Comparison of ENCODE assay signal across 21 cellular contexts in genomic region chr5:29897916-29898315, GRCh38.
A peak's percentile ranks its signal among the peaks of the same experiment; 100 is the strongest.
DNase-seq lines count a peak whose midpoint lies in the region; FAIRE-seq and TF ChIP-seq lines count a peak whose summit lies in the region.
"Had no signal": no experiment of that assay in that cellular context is flagged by ENCODE, and none has a peak within 500 bp of the region (broad histone marks: within the 10 kb centered on the region; RNA-seq: fewer than 3 reads in every experiment).

No MANE protein-coding gene starts in this region.

- DNase-seq in HAP-1 (ENCODE audit: low spot score in 2 of 2) (peak; percentile 30 to 60), NCI-H345 (lab: John Stamatoyannopoulos, UW) (peak; percentile 19), H1 (ENCODE audit: low read depth in 1 of 2, low spot score in 2 of 2) (no peak), KG1 (lab: John Stamatoyannopoulos, UW) (no peak), HCEC 1CT (no peak)
- no peak for DNase-seq in activated naive CD4-positive, alpha-beta T cell treated with anti-CD3 and anti-CD28 coated beads for 36 hours
- DNase-seq: CD4-positive, alpha-beta T cell; COR-L47; GDM1; HFFc6; MG63; NCI-H1417 treated with DMSO at 0.1 percent for 48 hours; NCI-H1930; NCI-H226; NCI-H526 treated with DMSO at 0.1 percent for 48 hours; SHP77 treated with DMSO at 0.1 percent for 48 hours; SK-N-SH had no signal

- no peak overlapping the region for H2BK12ac ChIP-seq in H1 (ENCODE audit: low read depth, low read length)

- H3K79me2 ChIP-seq in H1 (ENCODE audit: control insufficient read depth in 1 of 2, insufficient read depth in 2 of 2, low read length in 2 of 2), result no peaks in the 10 kb centered on the region

- H2AK5ac ChIP-seq in H1 (ENCODE audit: low read depth, low read length), result no peak overlapping the region

- H4K20me1 ChIP-seq in H1 (replicated peaks in 1 of 2; ENCODE audit: control insufficient read depth in 1 of 2, insufficient read depth in 2 of 2, low read length in 2 of 2), result no peaks in the 10 kb centered on the region
- H4K20me1 ChIP-seq: BLaER1 had no signal

- H3K27me3 Mint-ChIP-seq in activated naive CD4-positive, alpha-beta T cell treated with anti-CD3 and anti-CD28 coated beads for 36 hours (ENCODE audit: low read depth), result no peaks in the 10 kb centered on the region
- H3K27me3 Mint-ChIP-seq: CD4-positive, alpha-beta T cell had no signal

- no peak for TF ChIP-seq RAD21 in H1 (IDR thresholded peaks at IDR 0.05 in 1 of 2, conservative IDR thresholded peaks at IDR 0.05 in 1 of 2; ENCODE audit: low read depth in 2 of 2, low read length in 2 of 2)

- no peak for TF ChIP-seq POLR2A in H1 (IDR thresholded peaks at IDR 0.05; ENCODE audit: control extremely low read depth in 1 of 2, low read depth in 2 of 2, low read length in 2 of 2)

- no peak for TF ChIP-seq CTCF in H1 (IDR thresholded peaks at IDR 0.05; ENCODE audit: control extremely low read depth in 1 of 3, insufficient read depth in 1 of 3, low read depth in 1 of 3, low read length in 3 of 3)

- H3K56ac ChIP-seq in H1 (replicated peaks; ENCODE audit: insufficient read length, low read depth, low read length), result no peak overlapping the region

- no peaks in the 10 kb centered on the region for H3K36me3 Mint-ChIP-seq in activated naive CD4-positive, alpha-beta T cell treated with anti-CD3 and anti-CD28 coated beads for 36 hours (ENCODE audit: low read depth)

- H3K23ac ChIP-seq in H1 (ENCODE audit: insufficient read length), result no peak overlapping the region

- H3K36me3 ChIP-seq in HAP-1 (replicated peaks) (no peaks in the 10 kb centered on the region), H1 (ENCODE audit: control insufficient read depth in 2 of 4, insufficient read depth in 4 of 4, low read length in 3 of 4) (no peaks in the 10 kb centered on the region), neuron (ENCODE audit: insufficient read depth, low read length) (no peaks in the 10 kb centered on the region)
- H3K36me3 ChIP-seq: BLaER1, MG63 had no signal

- no peak overlapping the region for H3K4me3 Mint-ChIP-seq in activated naive CD4-positive, alpha-beta T cell treated with anti-CD3 and anti-CD28 coated beads for 36 hours
- H3K4me3 Mint-ChIP-seq: CD4-positive, alpha-beta T cell; HFFc6 had no signal

- H2BK20ac ChIP-seq in H1 (ENCODE audit: low read length), result no peak overlapping the region

- H3K9ac ChIP-seq in H1 (replicated peaks in 1 of 4; ENCODE audit: extremely low read depth in 1 of 4, low read depth in 3 of 4, low read length in 3 of 4), result no peak overlapping the region
- H3K9ac ChIP-seq: BLaER1, SK-N-SH had no signal

- H3K9me3 ChIP-seq in HAP-1 (no peaks in the 10 kb centered on the region), H1 (ENCODE audit: insufficient read depth in 2 of 2, low read depth in 1 of 2, low read length in 1 of 2) (no peaks in the 10 kb centered on the region), neuron (ENCODE audit: low read length) (no peaks in the 10 kb centered on the region)
- H3K9me3 ChIP-seq: BLaER1, MG63, SK-N-SH had no signal

- no peak overlapping the region for H2BK15ac ChIP-seq in H1 (ENCODE audit: low read length)

- in situ Hi-C loops in HAP-1 (cut with MboI; ENCODE audit: low sequenced_read_pairs), result no loop called here

- H3K18ac ChIP-seq in H1 (ENCODE audit: extremely low read depth, low read length), result no peak overlapping the region

- no peak for TF ChIP-seq EP300 in H1 (IDR thresholded peaks at IDR 0.05; ENCODE audit: borderline replicate concordance in 1 of 2, low read depth in 2 of 2, low read length in 2 of 2)

- H3K27me3 ChIP-seq in HAP-1 (ENCODE audit: low read depth), result no peaks in the 10 kb centered on the region
- no peaks in the 10 kb centered on the region for H3K27me3 ChIP-seq in H1 (replicated peaks in 1 of 4; ENCODE audit: control insufficient read depth in 3 of 4, extremely low read depth in 1 of 4, insufficient read depth in 3 of 4, low read length in 3 of 4)
- H3K27me3 ChIP-seq in neuron (ENCODE audit: insufficient read depth, low read length), result no peaks in the 10 kb centered on the region
- H3K27me3 ChIP-seq: BLaER1, MG63 had no signal

- POLR2A ChIA-PET in H1 (lab: Charles Lee; ENCODE audit: partially characterized antibody), result no interaction called here

- peaks cover 8% of the 10 kb centered on the region for H3K9me3 Mint-ChIP-seq in activated naive CD4-positive, alpha-beta T cell treated with anti-CD3 and anti-CD28 coated beads for 36 hours

- no peak overlapping the region for H3K4ac ChIP-seq in H1 (replicated peaks; ENCODE audit: insufficient read length, low read depth, low read length)

- no peak overlapping the region for H3K27ac Mint-ChIP-seq in activated naive CD4-positive, alpha-beta T cell treated with anti-CD3 and anti-CD28 coated beads for 36 hours
- H3K27ac Mint-ChIP-seq: CD4-positive, alpha-beta T cell; HFFc6 had no signal

- no peak overlapping the region for H4K8ac ChIP-seq in H1 (ENCODE audit: extremely low read depth, insufficient read depth, low read length)

- FAIRE-seq in H1 (lab: Jason Lieb, UNC), result no peak
- FAIRE-seq: GM18507 had no signal

- H3K4me1 Mint-ChIP-seq in activated naive CD4-positive, alpha-beta T cell treated with anti-CD3 and anti-CD28 coated beads for 36 hours (ENCODE audit: low read depth), result no peaks in the 10 kb centered on the region

- no peaks in the 10 kb centered on the region for H3K79me1 ChIP-seq in H1 (ENCODE audit: low read depth, low read length)

- H2BK5ac ChIP-seq in H1 (ENCODE audit: low read depth, low read length), result no peak overlapping the region

- H4K5ac ChIP-seq in H1 (ENCODE audit: insufficient read length, low read depth, low read length), result no peak overlapping the region

- intact Hi-C loops in activated naive CD4-positive, alpha-beta T cell treated with anti-CD3 and anti-CD28 coated beads for 36 hours (cut with micrococcal nuclease), result no loop called here

- H3K4me1 ChIP-seq in HAP-1 (peaks cover 8% of the 10 kb centered on the region; the same call in 1 of the 2 replicates), H1 (replicated peaks in 1 of 4; ENCODE audit: control insufficient read depth in 3 of 4, insufficient read depth in 4 of 4, low read length in 3 of 4) (no peaks in the 10 kb centered on the region; a peak in 1 of 7 replicates), neuron (ENCODE audit: insufficient read depth, low read length) (peaks cover 3% of the 10 kb centered on the region)

- no peak overlapping the region for H3K4me2 ChIP-seq in H1 (ENCODE audit: insufficient read depth in 1 of 2, low read depth in 2 of 2, low read length in 2 of 2)
- H3K4me2 ChIP-seq: BLaER1, SK-N-SH had no signal

- peak overlapping the region; percentile 89 for H2AFZ ChIP-seq in H1 (ENCODE audit: low read length)
- peak overlapping the region; percentile 5 for H2AFZ ChIP-seq in neuron (ENCODE audit: low read depth, low read length)

- H3K4me3 ChIP-seq in HAP-1 (no peak overlapping the region), H1 (ENCODE audit: extremely low read depth in 1 of 4, insufficient read depth in 2 of 4, low read depth in 3 of 4, low read length in 4 of 4) (no peak overlapping the region), neuron (ENCODE audit: low read length) (no peak overlapping the region)
- H3K4me3 ChIP-seq: BLaER1, MG63 had no signal

- H3K27ac ChIP-seq in H1 (ENCODE audit: low read depth, low read length), result no peak overlapping the region
- H3K27ac ChIP-seq: BLaER1, RWPE1 had no signal

- no peak overlapping the region for H3K14ac ChIP-seq in H1 (ENCODE audit: insufficient read length)

- no peak overlapping the region for H4K91ac ChIP-seq in H1 (replicated peaks; ENCODE audit: insufficient read length, low read length)

- H3K23me2 ChIP-seq in H1 (ENCODE audit: low read depth, low read length), result no peaks in the 10 kb centered on the region

- no peak overlapping the region for H2BK120ac ChIP-seq in H1 (replicated peaks; ENCODE audit: low read depth, low read length)

- CTCF ChIA-PET in H1 (lab: Charles Lee; ENCODE audit: partially characterized antibody), result interaction anchor here (0.6 kb wide), 1 partner anchor 1131 kb away, joined by 3 read pairs; no protein-coding TSS in a partner anchor
- CTCF ChIA-PET in activated naive CD4-positive, alpha-beta T cell treated with anti-CD3 and anti-CD28 coated beads for 36 hours (lab: Charles Lee), result interaction anchor here (0.6 kb wide), 1 partner anchor 143 kb away, joined by 3 read pairs; no protein-coding TSS in a partner anchor

TF ChIP-seq in H1, 55 proteins besides CTCF, POLR2A, EP300 and RAD21:
- TF ChIP-seq NANOG (IDR thresholded peaks at IDR 0.05; ENCODE audit: insufficient read depth, low read depth, low read length, poor library complexity, severe bottlenecking) (peak; percentile 65), GABPA (IDR thresholded peaks at IDR 0.05; ENCODE audit: borderline replicate concordance, insufficient read depth, low read length) (no peak)
- TF ChIP-seq, protein P1, sequence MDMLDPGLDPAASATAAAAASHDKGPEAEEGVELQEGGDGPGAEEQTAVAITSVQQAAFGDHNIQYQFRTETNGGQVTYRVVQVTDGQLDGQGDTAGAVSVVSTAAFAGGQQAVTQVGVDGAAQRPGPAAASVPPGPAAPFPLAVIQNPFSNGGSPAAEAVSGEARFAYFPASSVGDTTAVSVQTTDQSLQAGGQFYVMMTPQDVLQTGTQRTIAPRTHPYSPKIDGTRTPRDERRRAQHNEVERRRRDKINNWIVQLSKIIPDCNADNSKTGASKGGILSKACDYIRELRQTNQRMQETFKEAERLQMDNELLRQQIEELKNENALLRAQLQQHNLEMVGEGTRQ (IDR thresholded peaks at IDR 0.05; ENCODE audit: low read length), result peak; percentile 6; the same call in 1 of the 2 replicates

Comparison
In these comparisons a context has a peak if more than half of its experiments do, and no peak if none do; other contexts are left out.
1. DNase-seq: peak in HAP-1 (2 of 2) and NCI-H345 (single experiment); none in H1 (0 of 2), activated naive CD4-positive, alpha-beta T cell treated with anti-CD3 and anti-CD28 coated beads for 36 hours (single experiment), KG1 (single experiment) and HCEC 1CT (single experiment).